27 cellular contexts compared by ENCODE assay signal in genomic region chr17:73983623-73984410, GRCh38.
"Had no signal": no experiment of that assay in that cellular context is flagged by ENCODE, and none has a peak within 500 bp of the region (broad histone marks: within the 10 kb centered on the region; RNA-seq: fewer than 3 reads in every experiment).

No MANE protein-coding gene starts in this region.

- H3K9me3 ChIP-seq: colonic mucosa, right atrium auricular region had no signal

- H3K9me3 Mint-ChIP-seq: activated CD8-positive, alpha-beta T cell treated with anti-CD3 and anti-CD28 coated beads for 36 hours; activated naive CD8-positive, alpha-beta T cell treated with anti-CD3 and anti-CD28 coated beads, Interleukin-2, amount 50 U/mL, for 24 hours; activated T-helper 2 cell treated with anti-CD3 and anti-CD28 coated beads, Interferon-gamma antibody, Interleukin-2, Interleukin-4, amounts not matched to agents 10 μg/mL and 5 μg/mL and 100 μg/mL, durations not matched to agents 14 hours and 24 hours and 36 hours; central memory CD8-positive, alpha-beta T cell; mesothelial cell of epicardium; nephron progenitor cell; stimulated activated effector memory CD8-positive, alpha-beta T cell treated with anti-CD3 and anti-CD28 coated beads, Interleukin-12 subunit alpha, Interleukin-12 subunit beta, amount 100 ng/mL, for 72 hours; T-cell; type B pancreatic cell had no signal

- H3K4me3 Mint-ChIP-seq: activated CD8-positive, alpha-beta T cell treated with anti-CD3 and anti-CD28 coated beads for 36 hours; activated naive CD8-positive, alpha-beta T cell treated with anti-CD3 and anti-CD28 coated beads, Interleukin-2, amount 50 U/mL, for 24 hours; brain; central memory CD8-positive, alpha-beta T cell; mesothelial cell of epicardium; nephron progenitor cell; stimulated activated effector memory CD8-positive, alpha-beta T cell treated with anti-CD3 and anti-CD28 coated beads, Interleukin-12 subunit alpha, Interleukin-12 subunit beta, amount 100 ng/mL, for 72 hours; T-cell; type B pancreatic cell had no signal

- H3K27ac Mint-ChIP-seq: activated CD8-positive, alpha-beta T cell treated with anti-CD3 and anti-CD28 coated beads for 36 hours; activated naive CD8-positive, alpha-beta T cell treated with anti-CD3 and anti-CD28 coated beads, Interleukin-2, amount 50 U/mL, for 24 hours; activated T-helper 2 cell treated with anti-CD3 and anti-CD28 coated beads, Interferon-gamma antibody, Interleukin-2, Interleukin-4, amounts not matched to agents 10 μg/mL and 5 μg/mL and 100 μg/mL, durations not matched to agents 14 hours and 24 hours and 36 hours; mesothelial cell of epicardium; nephron progenitor cell; progenitor cell of endocrine pancreas; stimulated activated effector memory CD8-positive, alpha-beta T cell treated with anti-CD3 and anti-CD28 coated beads, Interleukin-12 subunit alpha, Interleukin-12 subunit beta, amount 100 ng/mL, for 72 hours; T-cell; type B pancreatic cell had no signal

- H3K36me3 ChIP-seq: colonic mucosa, right atrium auricular region, stomach had no signal

- H3K4me1 Mint-ChIP-seq: stimulated activated effector memory CD8-positive, alpha-beta T cell treated with anti-CD3 and anti-CD28 coated beads, Interleukin-12 subunit alpha, Interleukin-12 subunit beta, amount 100 ng/mL, for 72 hours had no signal

- H3K27me3 ChIP-seq: colonic mucosa, right atrium auricular region had no signal

- H3K4me1 ChIP-seq: colonic mucosa, right atrium auricular region, stomach had no signal

- H3K36me3 Mint-ChIP-seq: brain; mesothelial cell of epicardium; stimulated activated effector memory CD8-positive, alpha-beta T cell treated with anti-CD3 and anti-CD28 coated beads, Interleukin-12 subunit alpha, Interleukin-12 subunit beta, amount 100 ng/mL, for 72 hours; T-cell; type B pancreatic cell had no signal

- DNase-seq: activated CD4-positive, alpha-beta T cell treated with anti-CD3 and anti-CD28 coated beads for 48 hours; activated CD4-positive, CD25-positive, alpha-beta regulatory T cell; activated CD8-positive, alpha-beta T cell treated with anti-CD3 and anti-CD28 coated beads for 36 hours; activated naive CD4-positive, alpha-beta T cell treated with Interleukin-2 at 50 U/mL for 16 hours; activated naive CD8-positive, alpha-beta T cell treated with anti-CD3 and anti-CD28 coated beads, Interleukin-2, amount 50 U/mL, for 24 hours; activated T-cell treated with anti-CD3 and anti-CD28 coated beads, Interleukin-2, amount 50 U/mL, for 1 hour; anterior cingulate cortex; colonic mucosa; erythroblast; hypothalamus; islet precursor cell; left colon; nephron progenitor cell; occipital lobe; stimulated activated CD4-positive, alpha-beta T cell treated with anti-CD3 and anti-CD28 coated beads, Interleukin-15, amount 100 ng/mL, for 24 hours; stimulated activated CD4-positive, alpha-beta T cell treated with anti-CD3 and anti-CD28 coated beads, Interleukin-4, amount 100 ng/mL, for 1 hour; stomach; T-cell had no signal

- H3K27me3 Mint-ChIP-seq: brain had no signal

- H3K4me3 ChIP-seq: colonic mucosa, lung, right atrium auricular region, stomach had no signal

- ATAC-seq: activated CD8-positive, alpha-beta T cell treated with anti-CD3 and anti-CD28 coated beads for 36 hours; activated naive CD8-positive, alpha-beta T cell treated with anti-CD3 and anti-CD28 coated beads, Interleukin-2, amount 50 U/mL, for 24 hours; left colon; stimulated activated effector memory CD8-positive, alpha-beta T cell treated with anti-CD3 and anti-CD28 coated beads, Interleukin-12 subunit alpha, Interleukin-12 subunit beta, amount 100 ng/mL, for 72 hours; T-cell had no signal

- H3K27ac ChIP-seq: colonic mucosa, right atrium auricular region, stomach had no signal
